20 cellular contexts compared by ENCODE assay signal in the genomic region with DNA sequence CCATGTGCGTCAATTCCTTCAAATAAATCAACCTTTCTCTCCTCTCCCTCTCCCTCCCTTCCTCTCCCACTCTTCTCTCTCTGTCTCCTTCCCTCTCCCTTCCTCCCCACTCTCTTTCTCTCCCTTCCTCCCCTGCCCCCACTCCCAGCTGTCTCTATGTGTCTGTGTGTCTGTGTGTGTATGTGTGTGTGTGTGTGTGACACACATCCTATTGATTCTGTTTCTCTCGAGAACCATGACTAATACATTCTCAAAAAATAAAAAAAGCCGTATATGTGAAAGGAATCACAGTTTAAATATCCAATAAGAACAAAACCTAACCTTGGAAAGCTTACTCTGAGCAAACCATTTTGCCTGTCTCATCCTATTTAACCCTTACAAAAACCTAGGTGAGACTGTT. TPM values are rescaled to one million over a fixed set of nuclear protein-coding genes. Genes with fewer than 3 reads are reported as not detected.
A peak's percentile ranks its signal among the peaks of the same experiment; 100 is the strongest.
DNase-seq lines count a peak whose midpoint lies in the region; TF ChIP-seq lines count a peak whose summit lies in the region.
"Had no signal": no experiment of that assay in that cellular context is flagged by ENCODE, and none has a peak within 500 bp of the region (broad histone marks: within the 10 kb centered on the region; RNA-seq: fewer than 3 reads in every experiment).

No MANE protein-coding gene starts in this region.

- no peak for TF ChIP-seq POLR2A in sigmoid colon (IDR thresholded peaks at IDR 0.05)

- no peak for TF ChIP-seq EP300 in sigmoid colon (IDR thresholded peaks at IDR 0.05)

- no peak overlapping the region for H3K9ac ChIP-seq in adipocyte (ENCODE audit: low read length)

- no peak overlapping the region for H3K4me3 ChIP-seq in adipocyte (ENCODE audit: low read length)
- H3K4me3 ChIP-seq in sigmoid colon: no peak overlapping the region
- no peak overlapping the region for H3K4me3 ChIP-seq in coronary artery
- H3K4me3 ChIP-seq: dorsolateral prefrontal cortex, ovary had no signal

- intact Hi-C loops in sigmoid colon (cut with DNase I): no loop called here

- H3K4me1 ChIP-seq in adipocyte (ENCODE audit: control insufficient read depth, insufficient read depth, low read length) (peaks cover 3% of the 10 kb centered on the region), sigmoid colon (no peaks in the 10 kb centered on the region)

- no peaks in the 10 kb centered on the region for H3K27me3 ChIP-seq in adipocyte (replicated peaks; ENCODE audit: control insufficient read depth, insufficient read depth, low read length)
- H3K27me3 ChIP-seq in sigmoid colon: no peaks in the 10 kb centered on the region
- H3K27me3 ChIP-seq: dorsolateral prefrontal cortex, ovary had no signal

- WGBS in sigmoid colon, 2 donors: 58 to 69% methylated on average over 3 of the region's 3 CpGs

- no peak for TF ChIP-seq CTCF in sigmoid colon (IDR thresholded peaks at IDR 0.05)
- TF ChIP-seq CTCF in coronary artery (IDR thresholded peaks at IDR 0.05): no peak

- H3K9me3 ChIP-seq in adipocyte (ENCODE audit: control insufficient read depth, low read length) (no peaks in the 10 kb centered on the region), sigmoid colon (no peaks in the 10 kb centered on the region)
- H3K9me3 ChIP-seq: ovary had no signal

- H3K36me3 ChIP-seq in adipocyte (ENCODE audit: control insufficient read depth, insufficient read depth, low read length, severe bottlenecking) (no peaks in the 10 kb centered on the region), sigmoid colon (no peaks in the 10 kb centered on the region)
- H3K36me3 ChIP-seq: ovary had no signal

- DNase-seq in NCI-H2029 (lab: John Stamatoyannopoulos, UW) (peak; percentile 12), NCI-H2029 treated with DMSO at 0.1 percent for 48 hours (lab: John Stamatoyannopoulos, UW) (no peak), adipocyte (ENCODE audit: low read depth) (peak; percentile 20), globus pallidus (ENCODE audit: low spot score) (peak; percentile 26), superior temporal gyrus (ENCODE audit: extremely low spot score) (peak; percentile 19), sigmoid colon (no peak), coronary artery (ENCODE audit: low spot score) (no peak), DMS 273 (lab: John Stamatoyannopoulos, UW; ENCODE audit: unreplicated experiment) (no peak)
- DNase-seq: aorta; dorsolateral prefrontal cortex; GDM1; Karpas-422; NCI-H146; ovary; stimulated activated naive CD8-positive, alpha-beta T cell treated with anti-CD3 and anti-CD28 coated beads, Interleukin-15, amount 100 ng/mL, for 72 hours; SW 1271 had no signal

- H3K27ac ChIP-seq in sigmoid colon: no peak overlapping the region
- H3K27ac ChIP-seq in coronary artery: no peak overlapping the region
- H3K27ac ChIP-seq: 22Rv1, HL-60, ovary had no signal

RNA-seq across cellular contexts. Expression of gene HSD17B3, which starts 8.5 kb away (rescaled TPM):
- 1 to 10 TPM in 1 of 4 donors, under 1 TPM in 1, not detected in 2; 0.66 to 1.4 TPM for total RNA-seq in sigmoid colon
- 1 to 10 TPM in 1 of 3 donors, not detected in 2; 1.0 TPM for polyA plus RNA-seq in sigmoid colon
- total RNA-seq: activated CD8-positive, alpha-beta memory T cell treated with anti-CD3 and anti-CD28 coated beads for 36 hours; NCI-H460 had no signal

Comparison
In these comparisons a context has a peak if more than half of its experiments do, and no peak if none do; other contexts are left out.
1. DNase-seq: peak in NCI-H2029 (single experiment), adipocyte (single experiment), globus pallidus (single experiment) and superior temporal gyrus (single experiment); none in NCI-H2029 treated with DMSO at 0.1 percent for 48 hours (single experiment), sigmoid colon (single experiment), coronary artery (single experiment) and DMS 273 (single experiment).